Comparison of ENCODE assay signal across 8 cellular contexts in genomic region chr13:25286969-25287961, GRCh38. TPM values are rescaled to one million over a fixed set of nuclear protein-coding genes. Genes with fewer than 3 reads are reported as not detected.
A peak's percentile ranks its signal among the peaks of the same experiment; 100 is the strongest.
DNase-seq lines count a peak whose midpoint lies in the region; ATAC-seq and TF ChIP-seq lines count a peak whose summit lies in the region.

TSS of gene MTMR6 (minus strand) at chr13:25287488. CDS start at chr13:25287247, 241 bp downstream.

- H3K4me1 ChIP-seq in BLaER1, result peaks cover 26% of the 10 kb centered on the region

- peaks cover 28% of the 10 kb centered on the region for H3K4me1 Mint-ChIP-seq in activated CD4-positive, alpha-beta T cell treated with anti-CD3 and anti-CD28 coated beads, Interleukin-2, amount 10 ng/mL, durations not matched to agents 24 days and 14 days

- peaks cover 15% of the 10 kb centered on the region for H3K27me3 Mint-ChIP-seq in activated CD4-positive, alpha-beta T cell treated with anti-CD3 and anti-CD28 coated beads, Interleukin-2, amount 10 ng/mL, durations not matched to agents 24 days and 14 days

- peak; percentile 92 for DNase-seq in GM19238 (ENCODE audit: insufficient read length, low spot score)
- peak; percentile 95 to 99 for DNase-seq in NCI-H526 (lab: John Stamatoyannopoulos, UW)
- DNase-seq in activated CD4-positive, alpha-beta T cell treated with anti-CD3 and anti-CD28 coated beads, Interleukin-2, amount 10 ng/mL, durations not matched to agents 24 days and 14 days, result peak; percentile 98
- DNase-seq in coronary artery (ENCODE audit: low spot score), result peak; percentile 96
- DNase-seq in left kidney (ENCODE audit: low read depth, low spot score), result peak; percentile 96
- peak; percentile 87 for DNase-seq in stimulated activated CD4-positive, alpha-beta T cell treated with anti-CD3 and anti-CD28 coated beads, Interleukin-2, amount 100 ng/mL, for 4 hours (ENCODE audit: low read depth)

- no peaks in the 10 kb centered on the region for H3K9me3 Mint-ChIP-seq in activated CD4-positive, alpha-beta T cell treated with anti-CD3 and anti-CD28 coated beads, Interleukin-2, amount 10 ng/mL, durations not matched to agents 24 days and 14 days

- H3K4me3 Mint-ChIP-seq in activated CD4-positive, alpha-beta T cell treated with anti-CD3 and anti-CD28 coated beads, Interleukin-2, amount 10 ng/mL, durations not matched to agents 24 days and 14 days, result peak within 1 kb of the TSS; percentile 91

- no peaks in the 10 kb centered on the region for H3K36me3 ChIP-seq in BLaER1

- peak within 1 kb of the TSS; percentile 91 for H3K27ac ChIP-seq in BLaER1
- H3K27ac ChIP-seq in coronary artery, result peak within 1 kb of the TSS; percentile 78 to 93

- H4K20me1 ChIP-seq in BLaER1, result peaks cover 3% of the 10 kb centered on the region; the same call in 1 of the 2 replicates

- peak within 1 kb of the TSS; percentile 93 for H3K9ac ChIP-seq in BLaER1

- intact Hi-C loops in activated CD4-positive, alpha-beta T cell treated with anti-CD3 and anti-CD28 coated beads, Interleukin-2, amount 10 ng/mL, durations not matched to agents 24 days and 14 days (cut with micrococcal nuclease), result loop anchor here (1.0 to 10.0 kb wide), 5 partner anchors 14 to 1012 kb away; partner anchors contain the start of gene NUP58

- H3K27me3 ChIP-seq in BLaER1, result no peaks in the 10 kb centered on the region

- H3K4me2 ChIP-seq in BLaER1, result peak within 1 kb of the TSS; percentile 80

- peak; percentile 96 for ATAC-seq in HG03442 (IDR thresholded peaks at IDR 0.05; ENCODE audit: unreplicated experiment)

- H3K9me3 ChIP-seq in BLaER1, result no peaks in the 10 kb centered on the region

- H3K4me3 ChIP-seq in BLaER1 (peak within 1 kb of the TSS; percentile 95), coronary artery (peak within 1 kb of the TSS; percentile 92)

- TF ChIP-seq CTCF in coronary artery (IDR thresholded peaks at IDR 0.05), result peak; percentile 100

- peaks cover 10% of the 10 kb centered on the region for H3K36me3 Mint-ChIP-seq in activated CD4-positive, alpha-beta T cell treated with anti-CD3 and anti-CD28 coated beads, Interleukin-2, amount 10 ng/mL, durations not matched to agents 24 days and 14 days (ENCODE audit: low read depth)

- H3K27ac Mint-ChIP-seq in activated CD4-positive, alpha-beta T cell treated with anti-CD3 and anti-CD28 coated beads, Interleukin-2, amount 10 ng/mL, durations not matched to agents 24 days and 14 days, result peak within 1 kb of the TSS; percentile 95

RNA-seq across cellular contexts. Expression of gene MTMR6, which starts in this region (rescaled TPM):
- 15.7 and 16.2 TPM in 2 replicates for total RNA-seq in activated CD4-positive, alpha-beta T cell treated with anti-CD3 and anti-CD28 coated beads, Interleukin-2, amount 10 ng/mL, durations not matched to agents 24 days and 14 days

Comparison
In these comparisons a context has a peak if more than half of its experiments do, and no peak if none do; other contexts are left out.
1. Peak in every context shown above with its lines: DNase-seq, ATAC-seq, H3K4me3 ChIP-seq and H3K27ac ChIP-seq.